In genomic region chr6:139290787-139291294, GRCh38 we compare ENCODE assay signal across 8 cellular contexts. TPM values are rescaled to one million over a fixed set of nuclear protein-coding genes. Genes with fewer than 3 reads are reported as not detected.
DNase-seq lines count a peak whose midpoint lies in the region; ATAC-seq, FAIRE-seq and TF ChIP-seq lines count a peak whose summit lies in the region.

No MANE protein-coding gene starts in this region.

- H3K27me3 ChIP-seq in adrenal gland (no peaks in the 10 kb centered on the region), left lung (no peaks in the 10 kb centered on the region), transverse colon (no peaks in the 10 kb centered on the region)

- peak; percentile 83 for FAIRE-seq in GM12892 (lab: Jason Lieb, UNC)

- WGBS in adrenal gland, 4 donors: 1 to 7% (median 2%) methylated on average over 4 of the region's 4 CpGs
- 9 to 29% methylated on average over 4 of the region's 4 CpGs for WGBS in transverse colon (ENCODE audit: low coverage in 1 of 2), 2 donors

- no peak for TF ChIP-seq EP300 in transverse colon (IDR thresholded peaks at IDR 0.05; ENCODE audit: low read depth)

- in situ Hi-C loops in transverse colon (cut with MboI; ENCODE audit: low pct_ligation_motif_present in 1 of 4, low pct_unique_long_range_greater_than_20kb in 1 of 4, low sequenced_read_pairs in 3 of 4): no loop called here

- H3K4me3 ChIP-seq in Jurkat, Clone E6-1 (ENCODE audit: low read length): peak overlapping the region; percentile 35
- H3K4me3 ChIP-seq in adrenal gland (peak overlapping the region in 1 of 4 donors; percentile 36), left lung (no peak overlapping the region), transverse colon (no peak overlapping the region)

- H3K27ac ChIP-seq in adrenal gland: peak overlapping the region; percentile 17 to 86 (median 62)
- peak overlapping the region; percentile 81 for H3K27ac ChIP-seq in left lung
- peak overlapping the region; percentile 77 to 83 (median 80) for H3K27ac ChIP-seq in transverse colon

- intact Hi-C loops in adrenal gland (cut with DNase I) (no loop called here), left lung (cut with DNase I) (no loop called here), transverse colon (cut with DNase I; ENCODE audit: low total_unique reads) (no loop called here)

- H3K36me3 ChIP-seq in adrenal gland (replicated peaks in 1 of 2) (no peaks in the 10 kb centered on the region), left lung (no peaks in the 10 kb centered on the region), transverse colon (no peaks in the 10 kb centered on the region)

- ATAC-seq in GM21528 (IDR thresholded peaks at IDR 0.05; ENCODE audit: low FRiP score, unreplicated experiment): peak; percentile 81
- peak; percentile 62 for ATAC-seq in left lung

- TF ChIP-seq CTCF in adrenal gland (IDR thresholded peaks at IDR 0.05): no peak
- no peak for TF ChIP-seq CTCF in left lung (IDR thresholded peaks at IDR 0.05)
- no peak for TF ChIP-seq CTCF in transverse colon (IDR thresholded peaks at IDR 0.05)

- H3K4me1 ChIP-seq in adrenal gland (replicated peaks in 1 of 2) (peaks cover 11 to 26% of the 10 kb centered on the region in 2 donors), left lung (peaks cover 6 to 40% of the 10 kb centered on the region in 2 donors), transverse colon (peaks cover 3 to 30% (median 8%) of the 10 kb centered on the region in 4 donors)

- DNase-seq in GM12892 (ENCODE audit: insufficient read length) (peak; percentile 31), adrenal gland (peak in 6 of 7 donors; percentile 24 to 60 (median 38)), left lung (no peak), transverse colon (peak; percentile 19), nucleus accumbens (lab: John Stamatoyannopoulos, UW) (no peak), T-helper 9 cell (no peak)
- peak; percentile 94 for DNase-seq in Jurkat, Clone E6-1 (ENCODE audit: low read depth, low spot score)

- TF ChIP-seq POLR2A in GM12892 (IDR thresholded peaks at IDR 0.05; ENCODE audit: low read depth, low read length) (no peak), adrenal gland (IDR thresholded peaks at IDR 0.05) (no peak), transverse colon (IDR thresholded peaks at IDR 0.05) (peak; percentile 30)

- H3K9me3 ChIP-seq in adrenal gland (replicated peaks in 1 of 3) (no peaks in the 10 kb centered on the region), left lung (no peaks in the 10 kb centered on the region), transverse colon (no peaks in the 10 kb centered on the region)

RNA-seq across cellular contexts. Expression of gene TXLNB, which starts 1.0 kb away (rescaled TPM):
- polyA plus RNA-seq in GM12892 (2012; ENCODE audit: missing spikeins): 1.7 TPM
- 0.52 TPM for polyA plus RNA-seq in Jurkat, Clone E6-1 (2012; ENCODE audit: insufficient read depth, insufficient read length)
- total RNA-seq in adrenal gland: 1 to 10 TPM in 7 of 8 donors, under 1 TPM in 1; 0.25 to 9.5 (median 3.0) TPM
- polyA plus RNA-seq in adrenal gland: 1 to 10 TPM in 2 of 3 donors, under 1 TPM in 1; 0.77 to 2.2 (median 1.1) TPM
- under 1 TPM; 0.55 to 0.73 TPM for total RNA-seq in left lung
- total RNA-seq in transverse colon: 1 to 10 TPM in 2 of 4 donors, under 1 TPM in 1, not detected in 1; 0.27 to 6.6 (median 2.1) TPM

Comparison
In these comparisons a context has a peak if more than half of its experiments do, and no peak if none do; other contexts are left out.
1. DNase-seq: peak in GM12892 (single experiment), Jurkat, Clone E6-1 (single experiment), adrenal gland (6 of 7) and transverse colon (single experiment); none in left lung (0 of 2), nucleus accumbens (0 of 56) and T-helper 9 cell (single experiment).
2. Peak in every context shown above with its lines, with median percentiles within 50 percentile points of each other: H3K27ac ChIP-seq.